In genomic region chr16:5070431-5071186, GRCh38 we compare ENCODE assay signal across 12 cellular contexts. TPM values are rescaled to one million over a fixed set of nuclear protein-coding genes. Genes with fewer than 3 reads are reported as not detected.
DNase-seq lines count a peak whose midpoint lies in the region; ATAC-seq and TF ChIP-seq lines count a peak whose summit lies in the region.
"Had no signal": no experiment of that assay in that cellular context is flagged by ENCODE, and none has a peak within 500 bp of the region (broad histone marks: within the 10 kb centered on the region; RNA-seq: fewer than 3 reads in every experiment).

No MANE protein-coding gene starts in this region.

- peak overlapping the region; percentile 97 for H3K27ac Mint-ChIP-seq in activated naive CD8-positive, alpha-beta T cell
- H3K27ac Mint-ChIP-seq in naive B cell = peak overlapping the region; percentile 93 to 97 (median 96)

- H3K4me3 Mint-ChIP-seq in activated naive CD8-positive, alpha-beta T cell = peak overlapping the region; percentile 44
- peak overlapping the region in 6 of 8 donors; percentile 15 to 98 (median 96) for H3K4me3 Mint-ChIP-seq in naive B cell

- H3K36me3 ChIP-seq in tibial nerve = peaks cover 0 to 21% (median 7%) of the 10 kb centered on the region in 3 donors

- peaks cover 4% of the 10 kb centered on the region for H3K36me3 Mint-ChIP-seq in activated naive CD8-positive, alpha-beta T cell
- peaks cover 5 to 6% of the 10 kb centered on the region in 2 donors for H3K36me3 Mint-ChIP-seq in naive B cell

- H3K27ac ChIP-seq in tibial nerve = peak overlapping the region in 3 of 4 donors; percentile 68 to 89 (median 89)

- H3K9me3 Mint-ChIP-seq in activated naive CD8-positive, alpha-beta T cell (ENCODE audit: low read depth) = no peaks in the 10 kb centered on the region
- H3K9me3 Mint-ChIP-seq in naive B cell = no peaks in the 10 kb centered on the region

- TF ChIP-seq POLR2A in tibial nerve (IDR thresholded peaks at IDR 0.05) = no peak

- TF ChIP-seq CTCF in tibial nerve (IDR thresholded peaks at IDR 0.05) = no peak

- H3K4me1 Mint-ChIP-seq in activated naive CD8-positive, alpha-beta T cell (ENCODE audit: low read depth) = peaks cover 27% of the 10 kb centered on the region
- H3K4me1 Mint-ChIP-seq in naive B cell = peaks cover 24 to 42% (median 41%) of the 10 kb centered on the region in 3 donors

- H3K27me3 ChIP-seq in tibial nerve = no peaks in the 10 kb centered on the region

- ATAC-seq in Right ventricle myocardium inferior = no peak
- no peak for ATAC-seq in left cardiac atrium
- no peak for ATAC-seq in naive B cell (ENCODE audit: low read depth in 2 of 2)

- intact Hi-C loops in Right ventricle myocardium inferior (cut with DNase I) (no loop called here), left cardiac atrium (cut with DNase I) (no loop called here)

- DNase-seq in Right ventricle myocardium inferior (ENCODE audit: missing footprints) (peak; percentile 37), left cardiac atrium (no peak), naive B cell (no peak), tibial nerve (ENCODE audit: low spot score in 2 of 2) (no peak), NCI-H345 treated with DMSO at 0.1 percent for 48 hours (lab: John Stamatoyannopoulos, UW; ENCODE audit: unreplicated experiment) (no peak), DMS79 treated with DMSO at 0.1 percent for 48 hours (lab: John Stamatoyannopoulos, UW) (no peak), nucleus accumbens (lab: John Stamatoyannopoulos, UW) (no peak)
- DNase-seq: activated CD4-positive, alpha-beta T cell treated with anti-CD3 and anti-CD28 coated beads for 4 hours; NCI-H1048; nephron progenitor cell had no signal

- 86 to 88% methylated on average over 15 of the region's 15 CpGs for WGBS in tibial nerve, 2 donors

- H3K9me3 ChIP-seq in tibial nerve = no peaks in the 10 kb centered on the region

- H3K27me3 Mint-ChIP-seq in activated naive CD8-positive, alpha-beta T cell = no peaks in the 10 kb centered on the region
- peaks cover 0 to 6% (median 0%) of the 10 kb centered on the region in 3 donors for H3K27me3 Mint-ChIP-seq in naive B cell

- no peak overlapping the region for H3K4me3 ChIP-seq in tibial nerve

- H3K4me1 ChIP-seq in tibial nerve = peaks cover 0 to 24% (median 4%) of the 10 kb centered on the region in 4 donors

- TF ChIP-seq EP300 in tibial nerve (IDR thresholded peaks at IDR 0.05) = no peak

RNA-seq across cellular contexts. Expression of gene ALG1, which starts 1.0 kb away (rescaled TPM):
- 7.7 TPM for total RNA-seq in Right ventricle myocardium inferior
- 10 to 100 TPM; 11.0 to 11.8 TPM for total RNA-seq in left cardiac atrium
- 10 to 100 TPM; 21.9 to 45.3 (median 27.3) TPM for polyA plus RNA-seq in naive B cell (ENCODE audit: low read depth in 6 of 6)
- 10 to 100 TPM; 15.9 to 25.5 (median 22.9) TPM for total RNA-seq in tibial nerve

RNA-seq across cellular contexts. Expression of gene C16orf89, which starts 4.9 kb away (rescaled TPM):
- 3.5 TPM for total RNA-seq in Right ventricle myocardium inferior
- 10 to 100 TPM in 1 of 2 donors, 1 to 10 TPM in 1; 6.6 to 19.4 TPM for total RNA-seq in left cardiac atrium
- not detected for polyA plus RNA-seq in naive B cell (ENCODE audit: low read depth in 6 of 6)
- 10 to 100 TPM in 3 of 4 donors, 1 to 10 TPM in 1; 6.3 to 39.0 (median 17.8) TPM for total RNA-seq in tibial nerve
- polyA plus RNA-seq: BJ had no signal

RNA-seq across cellular contexts. Expression of gene EEF2KMT, which starts 27.0 kb away (rescaled TPM):
- total RNA-seq in Right ventricle myocardium inferior (5.7 TPM), left cardiac atrium (1 to 10 TPM; 5.4 to 7.5 TPM), tibial nerve (10 to 100 TPM in 1 of 4 donors, 1 to 10 TPM in 3; 4.8 to 10.8 (median 7.9) TPM)
- polyA plus RNA-seq in naive B cell (ENCODE audit: low read depth in 6 of 6) = 10 to 100 TPM in 3 of 6 donors, 1 to 10 TPM in 3; 7.1 to 15.1 (median 10.1) TPM

RNA-seq across cellular contexts. Expression of gene NAGPA, which starts 36.9 kb away (rescaled TPM):
- total RNA-seq in Right ventricle myocardium inferior (6.5 TPM), left cardiac atrium (1 to 10 TPM; 6.8 to 8.4 TPM), tibial nerve (100 to 1,000 TPM in 1 of 4 donors, 10 to 100 TPM in 3; 37.5 to 104 (median 43.8) TPM)
- polyA plus RNA-seq in naive B cell (ENCODE audit: low read depth in 6 of 6) = 10 to 100 TPM; 26.3 to 44.6 (median 33.1) TPM
